In the genomic region with DNA sequence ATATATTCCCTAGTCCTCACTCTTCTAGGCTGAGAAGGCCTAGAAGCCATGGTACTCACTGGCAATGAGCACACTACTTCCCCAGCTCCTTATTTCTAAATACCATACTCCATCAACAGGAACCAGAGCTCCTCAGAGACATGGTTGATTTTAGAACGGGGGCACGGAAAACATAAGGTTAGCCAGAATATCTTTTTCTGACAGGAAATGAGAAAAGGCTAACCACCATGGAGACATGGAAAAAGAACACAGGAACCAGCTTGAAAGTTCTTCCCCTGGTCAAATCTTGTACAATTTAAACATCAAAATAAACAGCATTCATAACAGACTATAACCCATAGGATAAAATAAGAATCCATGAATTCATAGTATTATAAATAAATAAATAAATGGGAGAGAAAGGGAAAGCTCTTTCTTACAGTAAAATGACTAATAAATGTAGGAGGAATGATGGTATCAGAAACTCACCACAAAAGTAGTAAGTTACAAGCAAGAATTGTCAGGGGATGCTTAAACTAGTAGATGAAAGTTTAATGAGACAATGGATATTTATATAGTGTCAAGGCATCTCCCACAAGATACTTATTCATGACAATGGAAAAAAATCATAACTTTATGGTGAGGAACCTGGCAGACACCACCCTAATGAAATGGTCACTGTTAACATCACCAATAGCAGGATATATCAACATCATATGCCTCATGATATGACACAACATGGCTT, we compare ENCODE assay signal across 37 cellular contexts. TPM values are rescaled to one million over a fixed set of nuclear protein-coding genes. Genes with fewer than 3 reads are reported as not detected.
"Had no signal": no experiment of that assay in that cellular context is flagged by ENCODE, and none has a peak within 500 bp of the region (broad histone marks: within the 10 kb centered on the region; RNA-seq: fewer than 3 reads in every experiment).

No MANE protein-coding gene starts in this region.

- H3K27ac ChIP-seq: brain microvascular endothelial cell, PC-9, RWPE1, VCaP had no signal

- H3K27me3 ChIP-seq: brain microvascular endothelial cell, MG63 had no signal

- H3K4me3 ChIP-seq: MG63, PC-9 had no signal

- H3K36me3 ChIP-seq: brain microvascular endothelial cell, MG63 had no signal

- ATAC-seq: activated CD8-positive, alpha-beta memory T cell treated with anti-CD3 and anti-CD28 coated beads, Interleukin-2, amount 10 ng/mL, durations not matched to agents 7 days and 5 days; activated naive CD8-positive, alpha-beta T cell treated with anti-CD3 and anti-CD28 coated beads, Interleukin-2, amount 50 U/mL, for 24 hours; Right ventricle myocardium inferior; SK-N-SH treated with all-trans-retinoic acid at 6 μM for 48 hours had no signal

- DNase-seq: activated B cell treated with CpG ODN at 0.5 μM for 24 hours; activated CD4-positive, alpha-beta memory T cell treated with anti-CD3 and anti-CD28 coated beads, Interleukin-2, amount 10 ng/mL, durations not matched to agents 7 days and 5 days; activated CD4-positive, alpha-beta T cell treated with anti-CD3 and anti-CD28 coated beads for 4 hours; activated CD4-positive, CD25-positive, alpha-beta regulatory T cell treated with anti-CD3 and anti-CD28 coated beads, Interleukin-2, amount 50 U/mL, for 72 hours; activated CD8-positive, alpha-beta memory T cell treated with anti-CD3 and anti-CD28 coated beads for 24 hours; activated CD8-positive, alpha-beta memory T cell treated with anti-CD3 and anti-CD28 coated beads, Interleukin-2, amount 10 ng/mL, durations not matched to agents 7 days and 5 days; activated CD8-positive, alpha-beta memory T cell treated with anti-CD3 and anti-CD28 coated beads, Interleukin-2, amount 50 U/mL, for 48 hours; activated effector memory CD4-positive, alpha-beta T cell treated with Interleukin-2 at 50 U/mL for 16 hours; activated naive CD4-positive, alpha-beta T cell treated with anti-CD3 and anti-CD28 coated beads, Interleukin-2, amount 10 ng/mL, durations not matched to agents 7 days and 5 days; activated naive CD8-positive, alpha-beta T cell treated with anti-CD3 and anti-CD28 coated beads, Interleukin-2, amount 50 U/mL, for 24 hours; activated T-cell treated with anti-CD3 and anti-CD28 coated beads, Interleukin-2, amount 50 U/mL, for 48 hours; amniotic stem cell; aorta; brain microvascular endothelial cell; central memory CD4-positive, alpha-beta T cell; Karpas-422; KBM-7; MG63; NCI-H1092; NCI-H1436 treated with DMSO at 0.1 percent for 48 hours; NCI-H1694 treated with DMSO at 0.1 percent for 48 hours; NCI-H2029; NCI-H510A; NCI-H526; NCI-H748 treated with DMSO at 0.1 percent for 48 hours; NK-92 treated with Interleukin-12 subunit alpha and Interleukin-12 subunit beta, amount 100 ng/mL, for 24 hours; PC-9; SIG-M5; T-helper 1 cell; T-helper 2 cell; T-helper 9 cell had no signal

RNA-seq across cellular contexts. Expression of gene SULT1C4, which starts 50.7 kb away (rescaled TPM):
- total RNA-seq: activated B cell treated with CpG ODN at 0.5 μM for 24 hours; activated CD4-positive, alpha-beta memory T cell treated with anti-CD3 and anti-CD28 coated beads, Interleukin-2, amount 10 ng/mL, durations not matched to agents 7 days and 5 days; activated CD8-positive, alpha-beta memory T cell treated with anti-CD3 and anti-CD28 coated beads, Interleukin-2, amount 10 ng/mL, durations not matched to agents 7 days and 5 days; OCI-LY7; PC-9; SK-MEL-5 had no signal
